ENCODE assay signal across 9 cellular contexts in the genomic region with DNA sequence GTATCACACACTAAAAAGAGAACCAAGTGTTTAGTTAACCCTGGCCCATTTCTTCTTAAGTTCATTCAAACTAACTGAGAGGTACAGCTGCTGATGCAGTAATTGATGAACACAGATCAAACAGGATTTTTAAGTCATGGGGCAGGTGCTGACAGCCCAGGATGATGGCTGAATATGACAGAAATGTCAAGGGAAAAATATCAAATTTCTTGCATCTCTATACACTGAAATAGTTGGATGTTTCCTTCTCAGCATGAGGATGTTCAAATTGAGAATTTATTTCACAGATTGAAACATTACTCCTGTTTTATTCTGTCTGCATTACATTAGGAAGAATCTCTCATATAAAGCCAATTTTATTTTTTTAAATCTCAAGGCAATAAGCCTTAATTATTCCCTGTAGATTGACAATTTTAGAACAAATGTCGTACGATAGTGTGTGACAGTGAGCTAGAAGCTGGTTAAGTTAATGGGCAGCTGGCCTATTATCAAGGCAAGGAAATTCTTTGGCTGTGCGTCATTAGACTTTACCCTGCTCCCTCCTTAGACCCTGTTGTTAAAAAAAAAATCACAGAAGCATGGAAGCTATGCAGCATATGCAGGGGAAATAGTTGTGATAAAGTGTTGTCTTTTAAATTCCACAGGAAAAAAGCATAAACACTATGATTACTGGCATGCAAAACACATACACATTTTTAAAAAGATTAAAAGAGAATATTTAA.
DNase-seq lines count a peak whose midpoint lies in the region; ATAC-seq and TF ChIP-seq lines count a peak whose summit lies in the region.
"Had no signal": no experiment of that assay in that cellular context is flagged by ENCODE, and none has a peak within 500 bp of the region (broad histone marks: within the 10 kb centered on the region; RNA-seq: fewer than 3 reads in every experiment).

No MANE protein-coding gene starts in this region.

- no peaks in the 10 kb centered on the region for H3K36me3 Mint-ChIP-seq in Caco-2 (ENCODE audit: insufficient read depth, unreplicated experiment)

- DNase-seq in Caco-2 (peak; percentile 52 to 57), M059J (ENCODE audit: low read depth) (peak; percentile 95), cerebellar cortex (ENCODE audit: low spot score) (peak; percentile 33), mucosa of descending colon (no peak), GM19240 (ENCODE audit: insufficient read length, low spot score) (no peak), GOT3 (lab: John Stamatoyannopoulos, UW) (no peak)
- no peak for DNase-seq in stimulated activated naive CD8-positive, alpha-beta T cell treated with anti-CD3 and anti-CD28 coated beads, Interleukin-15, amount 100 ng/mL, for 72 hours

- peaks cover 28% of the 10 kb centered on the region for H3K9me3 Mint-ChIP-seq in Caco-2 (ENCODE audit: unreplicated experiment)
- no peaks in the 10 kb centered on the region for H3K9me3 Mint-ChIP-seq in stimulated activated naive CD8-positive, alpha-beta T cell treated with anti-CD3 and anti-CD28 coated beads, Interleukin-15, amount 100 ng/mL, for 72 hours

- no peak for TF ChIP-seq CTCF in Caco-2 (IDR thresholded peaks at IDR 0.05; ENCODE audit: insufficient read depth in 1 of 2, low read depth in 1 of 2, low read length in 1 of 2, severe bottlenecking in 1 of 2, unreplicated experiment in 1 of 2)
- TF ChIP-seq CTCF in mucosa of descending colon (IDR thresholded peaks at IDR 0.05) = no peak

- no peak overlapping the region for H3K27ac Mint-ChIP-seq in Caco-2 (ENCODE audit: unreplicated experiment)
- no peak overlapping the region for H3K27ac Mint-ChIP-seq in stimulated activated naive CD8-positive, alpha-beta T cell treated with anti-CD3 and anti-CD28 coated beads, Interleukin-15, amount 100 ng/mL, for 72 hours

- no TSS peak for BruUV-seq in Caco-2 (replicated peaks; lab: Mats Ljungman, UMichigan)

- H3K4me3 Mint-ChIP-seq in Caco-2 (ENCODE audit: unreplicated experiment) = peak overlapping the region; percentile 41
- H3K4me3 Mint-ChIP-seq in stimulated activated naive CD8-positive, alpha-beta T cell treated with anti-CD3 and anti-CD28 coated beads, Interleukin-15, amount 100 ng/mL, for 72 hours = no peak overlapping the region

- POLR2A ChIA-PET in Caco-2 (lab: Charles Lee) = no interaction called here

- H3K4me1 ChIP-seq in Caco-2 (peaks cover 39% of the 10 kb centered on the region), mucosa of descending colon (ENCODE audit: low read depth) (no peaks in the 10 kb centered on the region)
- H3K4me1 ChIP-seq: foreskin keratinocyte had no signal

- H3K4me1 Mint-ChIP-seq in Caco-2 (ENCODE audit: low read depth, unreplicated experiment) = peaks cover 14% of the 10 kb centered on the region
- H3K4me1 Mint-ChIP-seq in stimulated activated naive CD8-positive, alpha-beta T cell treated with anti-CD3 and anti-CD28 coated beads, Interleukin-15, amount 100 ng/mL, for 72 hours = no peaks in the 10 kb centered on the region

- CTCF ChIA-PET in Caco-2 (lab: Charles Lee) = no interaction called here

- no peaks in the 10 kb centered on the region for H3K27me3 ChIP-seq in Caco-2 (replicated peaks; ENCODE audit: control insufficient read depth, insufficient read depth, low read length)
- H3K27me3 ChIP-seq: foreskin keratinocyte had no signal

- no peaks in the 10 kb centered on the region for H3K27me3 Mint-ChIP-seq in Caco-2 (ENCODE audit: insufficient read depth, unreplicated experiment)
- H3K27me3 Mint-ChIP-seq in stimulated activated naive CD8-positive, alpha-beta T cell treated with anti-CD3 and anti-CD28 coated beads, Interleukin-15, amount 100 ng/mL, for 72 hours = no peaks in the 10 kb centered on the region

- intact Hi-C loops in Caco-2 (cut with micrococcal nuclease; ENCODE audit: unreplicated experiment) (loop anchor here (2.0 kb wide), 1 partner anchor 30 kb away; no protein-coding TSS in a partner anchor), mucosa of descending colon (cut with DNase I, micrococcal nuclease) (no loop called here)

- no peak overlapping the region for H3K4me3 ChIP-seq in Caco-2 (ENCODE audit: low read depth, low read length)
- no peak overlapping the region for H3K4me3 ChIP-seq in mucosa of descending colon

- H3K9me3 ChIP-seq in Caco-2 (peaks cover 4% of the 10 kb centered on the region; the same call in 1 of the 2 replicates), mucosa of descending colon (peaks cover 6% of the 10 kb centered on the region)

- ATAC-seq in mucosa of descending colon = peak; percentile 8
- ATAC-seq in HG03378 (IDR thresholded peaks at IDR 0.05; ENCODE audit: unreplicated experiment) = no peak
- ATAC-seq in stimulated activated naive CD8-positive, alpha-beta T cell treated with anti-CD3 and anti-CD28 coated beads, Interleukin-15, amount 100 ng/mL, for 72 hours = no peak
- ATAC-seq: foreskin keratinocyte had no signal

- H3K36me3 ChIP-seq in Caco-2 (ENCODE audit: control insufficient read depth, insufficient read depth, low read length) = no peaks in the 10 kb centered on the region
- H3K36me3 ChIP-seq in mucosa of descending colon (ENCODE audit: low read depth) = no peaks in the 10 kb centered on the region

Comparison
In these comparisons a context has a peak if more than half of its experiments do, and no peak if none do; other contexts are left out.
1. DNase-seq: peak in Caco-2 (2 of 2), M059J (single experiment) and cerebellar cortex (single experiment); none in mucosa of descending colon (0 of 3), GM19240 (single experiment), stimulated activated naive CD8-positive, alpha-beta T cell treated with anti-CD3 and anti-CD28 coated beads, Interleukin-15, amount 100 ng/mL, for 72 hours (0 of 2) and GOT3 (single experiment).